Comparison of ENCODE assay signal across 8 cellular contexts in genomic region chr7:23273141-23273599, GRCh38. TPM values are rescaled to one million over a fixed set of nuclear protein-coding genes. Genes with fewer than 3 reads are reported as not detected.
A peak's percentile ranks its signal among the peaks of the same experiment; 100 is the strongest.
DNase-seq lines count a peak whose midpoint lies in the region; ATAC-seq lines count a peak whose summit lies in the region.

No MANE protein-coding gene starts in this region.

- H2BK15ac ChIP-seq in mesendoderm (replicated peaks; ENCODE audit: low read depth), result no peak overlapping the region

- no peak overlapping the region for H3K56ac ChIP-seq in mesendoderm (ENCODE audit: low read length)

- no peak overlapping the region for H3K27ac ChIP-seq in mesendoderm (ENCODE audit: low read depth, low read length)

- H3K27me3 ChIP-seq in mesendoderm (ENCODE audit: insufficient read depth, low read length, poor library complexity), result no peaks in the 10 kb centered on the region

- in situ Hi-C loops in Caki2 (cut with HindIII; ENCODE audit: low pct_unique_long_range_greater_than_20kb, low sequenced_read_pairs), result no loop called here

- no peaks in the 10 kb centered on the region for H3K79me1 ChIP-seq in mesendoderm (ENCODE audit: low read length)

- no CpG with 5 or more reads among the region's 11 CpGs for WGBS in mesendoderm (ENCODE audit: extremely low coverage, insufficient coverage, low lambda C conversion rate)

- H4K8ac ChIP-seq in mesendoderm (ENCODE audit: low read depth, low read length), result no peak overlapping the region

- no peak overlapping the region for H2AK5ac ChIP-seq in mesendoderm (ENCODE audit: low read length)

- H3K4me3 ChIP-seq in mesendoderm (ENCODE audit: low read length), result no peak overlapping the region

- no peak overlapping the region for H3K23ac ChIP-seq in mesendoderm (ENCODE audit: low read length)

- no peak overlapping the region for H3K4ac ChIP-seq in mesendoderm (ENCODE audit: low read depth, low read length)

- no peaks in the 10 kb centered on the region for H3K36me3 ChIP-seq in mesendoderm (ENCODE audit: control insufficient read depth, insufficient read depth, low read length)

- ATAC-seq in GM19467 (IDR thresholded peaks at IDR 0.05; ENCODE audit: unreplicated experiment), result peak; percentile 83

- H4K5ac ChIP-seq in mesendoderm (ENCODE audit: low read length), result no peak overlapping the region

- no peaks in the 10 kb centered on the region for H3K4me1 ChIP-seq in mesendoderm (ENCODE audit: control insufficient read depth, low read depth, low read length)

- no peaks in the 10 kb centered on the region for H3K79me2 ChIP-seq in mesendoderm (ENCODE audit: control insufficient read depth, insufficient read depth, low read length)

- no peak overlapping the region for H2BK5ac ChIP-seq in mesendoderm (ENCODE audit: low read length)

- no peak overlapping the region for H3K18ac ChIP-seq in mesendoderm (ENCODE audit: low read length)

- no peak overlapping the region for H3K4me2 ChIP-seq in mesendoderm (ENCODE audit: low read length)

- DNase-seq in Caki2 (ENCODE audit: low read depth) (peak; percentile 94), HK-2 (ENCODE audit: unreplicated experiment) (peak; percentile 89), NCI-H82 (lab: John Stamatoyannopoulos, UW) (peak; percentile 98), mesendoderm (peak; percentile 92)
- peak; percentile 94 for DNase-seq in activated CD4-positive, alpha-beta T cell treated with anti-CD3 and anti-CD28 coated beads, Interleukin-2, amount 50 U/mL, for 4 hours
- peak; percentile 88 for DNase-seq in effector CD4-positive, alpha-beta T cell
- DNase-seq in stimulated activated CD8-positive, alpha-beta memory T cell treated with anti-CD3 and anti-CD28 coated beads, Interleukin-4, amount 100 ng/mL, for 24 hours (ENCODE audit: low read depth), result peak; percentile 84

- H2BK120ac ChIP-seq in mesendoderm (ENCODE audit: low read depth, low read length), result no peak overlapping the region

- no peak overlapping the region for H3K9ac ChIP-seq in mesendoderm (ENCODE audit: low read length)

RNA-seq across cellular contexts. Expression of gene MALSU1, which starts 26.0 kb away (rescaled TPM):
- total RNA-seq in Caki2 (2014; rRNA removed; shearing (Covaris generic); ENCODE audit: low replicate concordance), result 77.0 and 98.7 TPM in 2 replicates
- 95.1 TPM for polyA plus RNA-seq in mesendoderm (2013, experiment 1 of 2)
- 93.0 TPM for polyA plus RNA-seq in mesendoderm (2013, experiment 2 of 2)

RNA-seq across cellular contexts. Expression of gene GPNMB, which starts 26.6 kb away (rescaled TPM):
- 32.7 and 33.1 TPM in 2 replicates for total RNA-seq in Caki2 (2014; rRNA removed; shearing (Covaris generic); ENCODE audit: low replicate concordance)
- polyA plus RNA-seq in mesendoderm (2013, experiment 1 of 2), result 1.2 TPM
- 1.3 TPM for polyA plus RNA-seq in mesendoderm (2013, experiment 2 of 2)
